Comparison of ENCODE assay signal across 9 cellular contexts in genomic region chr1:220908757-220909156, GRCh38. TPM values are rescaled to one million over a fixed set of nuclear protein-coding genes. Genes with fewer than 3 reads are reported as not detected.
DNase-seq lines count a peak whose midpoint lies in the region; ATAC-seq and TF ChIP-seq lines count a peak whose summit lies in the region.
"Had no signal": no experiment of that assay in that cellular context is flagged by ENCODE, and none has a peak within 500 bp of the region (broad histone marks: within the 10 kb centered on the region; RNA-seq: fewer than 3 reads in every experiment).

No MANE protein-coding gene starts in this region.

- H3K27me3 Mint-ChIP-seq in CD8-positive, alpha-beta memory T cell: peaks cover 5 to 22% of the 10 kb centered on the region in 2 donors

- H3K36me3 Mint-ChIP-seq in CD8-positive, alpha-beta memory T cell: no peaks in the 10 kb centered on the region

- H3K9me3 Mint-ChIP-seq in CD8-positive, alpha-beta memory T cell: peaks cover 0 to 2% (median 0%) of the 10 kb centered on the region in 5 donors
- H3K9me3 Mint-ChIP-seq: T-helper 2 cell treated with Interferon-gamma antibody and Interleukin-4, amounts not matched to agents 5 μg/mL and 100 μg/mL, for 36 hours had no signal

- ATAC-seq in GM18907 (IDR thresholded peaks at IDR 0.05; ENCODE audit: unreplicated experiment): peak; percentile 50
- ATAC-seq in foreskin keratinocyte: no peak
- no peak for ATAC-seq in HG02763 (IDR thresholded peaks at IDR 0.05; ENCODE audit: unreplicated experiment)
- ATAC-seq in mucosa of descending colon: no peak

- intact Hi-C loops in PC-9 (cut with micrococcal nuclease; ENCODE audit: unreplicated experiment): loop anchor here (10.0 kb wide), 1 partner anchor 296 kb away; no protein-coding TSS in a partner anchor
- intact Hi-C loops in mucosa of descending colon (cut with DNase I, micrococcal nuclease): no loop called here

- no peaks in the 10 kb centered on the region for H4K20me1 ChIP-seq in PC-9 (ENCODE audit: insufficient read depth)

- H3K9me2 ChIP-seq in PC-9 (ENCODE audit: insufficient read depth): no peaks in the 10 kb centered on the region

- H3K9me3 ChIP-seq in PC-9 (ENCODE audit: insufficient read depth, low read depth) (no peaks in the 10 kb centered on the region; the same call in 1 of the 2 replicates), mucosa of descending colon (no peaks in the 10 kb centered on the region)
- H3K9me3 ChIP-seq in CD8-positive, alpha-beta memory T cell (ENCODE audit: low read length): no peaks in the 10 kb centered on the region

- no peak overlapping the region for H3K4me3 ChIP-seq in AG04449 (ENCODE audit: low read depth, low read length)
- H3K4me3 ChIP-seq in PC-9: no peak overlapping the region
- no peak overlapping the region for H3K4me3 ChIP-seq in mucosa of descending colon
- H3K4me3 ChIP-seq in CD8-positive, alpha-beta memory T cell (ENCODE audit: low read length): no peak overlapping the region

- peaks cover 22% of the 10 kb centered on the region for H3K4me1 ChIP-seq in PC-9 (replicated peaks; ENCODE audit: insufficient read depth)
- no peaks in the 10 kb centered on the region for H3K4me1 ChIP-seq in foreskin keratinocyte
- H3K4me1 ChIP-seq in mucosa of descending colon (ENCODE audit: low read depth): no peaks in the 10 kb centered on the region
- H3K4me1 ChIP-seq in CD8-positive, alpha-beta memory T cell (ENCODE audit: insufficient read depth, low read length): no peaks in the 10 kb centered on the region

- H3K4me3 Mint-ChIP-seq in CD8-positive, alpha-beta memory T cell: no peak overlapping the region
- H3K4me3 Mint-ChIP-seq: T-helper 2 cell treated with Interferon-gamma antibody and Interleukin-4, amounts not matched to agents 5 μg/mL and 100 μg/mL, for 36 hours had no signal

- H3K36me3 ChIP-seq in PC-9 (ENCODE audit: low read depth) (no peaks in the 10 kb centered on the region), mucosa of descending colon (ENCODE audit: low read depth) (no peaks in the 10 kb centered on the region)
- no peaks in the 10 kb centered on the region for H3K36me3 ChIP-seq in CD8-positive, alpha-beta memory T cell (ENCODE audit: insufficient read depth, low read length)

- no peak overlapping the region for H3K4me2 ChIP-seq in PC-9

- CTCF ChIA-PET in AG04449 (lab: Yijun Ruan, JAX): interaction anchor here (0.6 to 4.2 kb wide), 11 partner anchors 9 to 527 kb away, joined by 3 to 45 read pairs (median 4); no protein-coding TSS in a partner anchor
- CTCF ChIA-PET in PC-9 (lab: Charles Lee): no interaction called here
- CTCF ChIA-PET in CD8-positive, alpha-beta memory T cell (lab: Charles Lee): no interaction called here

- BruUV-seq in PC-9 (replicated peaks; lab: Mats Ljungman, UMichigan): no TSS peak

- no peak overlapping the region for H3K27ac ChIP-seq in PC-9
- no peak overlapping the region for H3K27ac ChIP-seq in foreskin keratinocyte
- H3K27ac ChIP-seq in CD8-positive, alpha-beta memory T cell (ENCODE audit: low read depth, low read length): no peak overlapping the region

- no peaks in the 10 kb centered on the region for H3K27me3 ChIP-seq in PC-9 (ENCODE audit: insufficient read depth, low read depth)
- no peaks in the 10 kb centered on the region for H3K27me3 ChIP-seq in foreskin keratinocyte
- no peaks in the 10 kb centered on the region for H3K27me3 ChIP-seq in CD8-positive, alpha-beta memory T cell (ENCODE audit: insufficient read depth, low read length, poor library complexity, severe bottlenecking)

- H2AFZ ChIP-seq in PC-9: no peak overlapping the region

- in situ Hi-C loops in G401 (cut with HindIII; ENCODE audit: low sequenced_read_pairs): no loop called here

- H3K4me1 Mint-ChIP-seq in CD8-positive, alpha-beta memory T cell: no peaks in the 10 kb centered on the region

- no peaks in the 10 kb centered on the region for H3K79me2 ChIP-seq in PC-9 (ENCODE audit: low read depth)

- DNase-seq in AG04449 (ENCODE audit: low read depth, low spot score): no peak
- no peak for DNase-seq in PC-9
- DNase-seq in foreskin keratinocyte: no peak
- DNase-seq in G401 (ENCODE audit: low spot score): no peak
- no peak for DNase-seq in mucosa of descending colon
- no peak for DNase-seq in CD8-positive, alpha-beta memory T cell

- POLR2A ChIA-PET in AG04449 (lab: Yijun Ruan, JAX): no interaction called here
- POLR2A ChIA-PET in PC-9 (lab: Charles Lee; ENCODE audit: unreplicated experiment): no interaction called here
- POLR2A ChIA-PET in CD8-positive, alpha-beta memory T cell (lab: Charles Lee): no interaction called here

- peaks cover 11% of the 10 kb centered on the region; the same call in 1 of the 2 replicates for H3F3A ChIP-seq in PC-9 (ENCODE audit: insufficient read depth, low read depth)

- H3K27ac Mint-ChIP-seq in CD8-positive, alpha-beta memory T cell: no peak overlapping the region
- H3K27ac Mint-ChIP-seq: T-helper 2 cell treated with Interferon-gamma antibody and Interleukin-4, amounts not matched to agents 5 μg/mL and 100 μg/mL, for 36 hours had no signal

- TF ChIP-seq CTCF in AG04449 (IDR thresholded peaks at IDR 0.05; ENCODE audit: insufficient read depth, low read length, missing control alignments) (peak; percentile 46), PC-9 (conservative IDR thresholded peaks at IDR 0.05) (peak; percentile 54; the same call in 1 of the 2 replicates), foreskin keratinocyte (conservative IDR thresholded peaks at IDR 0.05) (peak; percentile 40), mucosa of descending colon (IDR thresholded peaks at IDR 0.05) (no peak)

RNA-seq across cellular contexts. Expression of gene HLX, which starts 29.5 kb away (rescaled TPM):
- total RNA-seq in PC-9 (2021) (1.1 and 1.8 TPM in 2 replicates), foreskin keratinocyte (not detected in 2 replicates), mucosa of descending colon (10 to 100 TPM in 1 of 3 donors, 1 to 10 TPM in 2; 2.6 to 43.4 (median 6.2) TPM)
- polyA plus RNA-seq in foreskin keratinocyte: not detected in 2 replicates
- not detected in 2 replicates for total RNA-seq in G401 (2014; rRNA removed; shearing (Covaris generic))
- total RNA-seq in CD8-positive, alpha-beta memory T cell: not detected
- not detected for polyA plus RNA-seq in CD8-positive, alpha-beta memory T cell
